21 cellular contexts compared by ENCODE assay signal in genomic region chr11:22479133-22479690, GRCh38.
"Had no signal": no experiment of that assay in that cellular context is flagged by ENCODE, and none has a peak within 500 bp of the region (broad histone marks: within the 10 kb centered on the region; RNA-seq: fewer than 3 reads in every experiment).

No MANE protein-coding gene starts in this region.

- H3K4me3 Mint-ChIP-seq: activated naive CD4-positive, alpha-beta T cell treated with anti-CD3 and anti-CD28 coated beads, Interleukin-2, amount 10 ng/mL, durations not matched to agents 7 days and 5 days; activated T-cell treated with anti-CD3 and anti-CD28 coated beads, Interleukin-2, amount 50 U/mL, for 4 hours; natural killer cell treated with Interleukin-12 subunit alpha and Interleukin-12 subunit beta and Interleukin-15 and Interleukin-18, amount 100 ng/mL, for 72 hours; stimulated activated effector memory CD8-positive, alpha-beta T cell treated with anti-CD3 and anti-CD28 coated beads, Interleukin-12 subunit alpha, Interleukin-12 subunit beta, amount 100 ng/mL, for 72 hours; type B pancreatic cell had no signal

- H3K9me3 ChIP-seq: ascending aorta, lower lobe of right lung, neutrophil, right lobe of liver, testis had no signal

- H3K36me3 Mint-ChIP-seq: activated naive CD4-positive, alpha-beta T cell treated with anti-CD3 and anti-CD28 coated beads, Interleukin-2, amount 10 ng/mL, durations not matched to agents 7 days and 5 days; natural killer cell treated with Interleukin-12 subunit alpha and Interleukin-12 subunit beta and Interleukin-15 and Interleukin-18, amount 100 ng/mL, for 72 hours; stimulated activated effector memory CD8-positive, alpha-beta T cell treated with anti-CD3 and anti-CD28 coated beads, Interleukin-12 subunit alpha, Interleukin-12 subunit beta, amount 100 ng/mL, for 72 hours; type B pancreatic cell had no signal

- H3K4me1 Mint-ChIP-seq: activated naive CD4-positive, alpha-beta T cell treated with anti-CD3 and anti-CD28 coated beads, Interleukin-2, amount 10 ng/mL, durations not matched to agents 7 days and 5 days; stimulated activated effector memory CD8-positive, alpha-beta T cell treated with anti-CD3 and anti-CD28 coated beads, Interleukin-12 subunit alpha, Interleukin-12 subunit beta, amount 100 ng/mL, for 72 hours had no signal

- H3K4me3 ChIP-seq: ascending aorta, cardiac muscle cell, lower lobe of right lung, right lobe of liver, testis had no signal

- ATAC-seq: activated T-cell treated with anti-CD3 and anti-CD28 coated beads, Interleukin-2, amount 50 U/mL, for 4 hours; left colon; lower lobe of right lung; natural killer cell treated with Interleukin-12 subunit alpha and Interleukin-12 subunit beta and Interleukin-15 and Interleukin-18, amount 100 ng/mL, for 72 hours; right lobe of liver; stimulated activated effector memory CD8-positive, alpha-beta T cell treated with anti-CD3 and anti-CD28 coated beads, Interleukin-12 subunit alpha, Interleukin-12 subunit beta, amount 100 ng/mL, for 72 hours had no signal

- H3K27ac Mint-ChIP-seq: activated naive CD4-positive, alpha-beta T cell treated with anti-CD3 and anti-CD28 coated beads, Interleukin-2, amount 10 ng/mL, durations not matched to agents 7 days and 5 days; natural killer cell treated with Interleukin-12 subunit alpha and Interleukin-12 subunit beta and Interleukin-15 and Interleukin-18, amount 100 ng/mL, for 72 hours; stimulated activated effector memory CD8-positive, alpha-beta T cell treated with anti-CD3 and anti-CD28 coated beads, Interleukin-12 subunit alpha, Interleukin-12 subunit beta, amount 100 ng/mL, for 72 hours; type B pancreatic cell had no signal

- H3K27me3 ChIP-seq: ascending aorta, cardiac muscle cell, neutrophil, right lobe of liver, testis had no signal

- H3K27ac ChIP-seq: ascending aorta, cardiac muscle cell, lower lobe of right lung, neutrophil, parathyroid adenoma, right lobe of liver, testis, VCaP had no signal

- H3K4me1 ChIP-seq: ascending aorta, lower lobe of right lung, parathyroid adenoma, right lobe of liver, testis had no signal

- H3K27me3 Mint-ChIP-seq: activated naive CD4-positive, alpha-beta T cell treated with anti-CD3 and anti-CD28 coated beads, Interleukin-2, amount 10 ng/mL, durations not matched to agents 7 days and 5 days; type B pancreatic cell had no signal

- H3K36me3 ChIP-seq: ascending aorta, cardiac muscle cell, lower lobe of right lung, neutrophil, right lobe of liver had no signal

- DNase-seq: activated CD4-positive, alpha-beta T cell treated with anti-CD3 and anti-CD28 coated beads, Interleukin-2, amount 50 U/mL, for 1 hour; activated CD4-positive, CD25-positive, alpha-beta regulatory T cell treated with anti-CD3 and anti-CD28 coated beads, Interleukin-2, amount 50 U/mL, for 72 hours; activated CD8-positive, alpha-beta memory T cell treated with anti-CD3 and anti-CD28 coated beads, Interleukin-2, amount 50 U/mL, for 4 hours; activated naive CD4-positive, alpha-beta T cell treated with anti-CD3 and anti-CD28 coated beads, Interleukin-2, amount 10 ng/mL, durations not matched to agents 7 days and 5 days; activated T-cell treated with anti-CD3 and anti-CD28 coated beads, Interleukin-2, amount 50 U/mL, for 4 hours; erythroblast; left colon; lower lobe of right lung; right lobe of liver; stimulated activated CD4-positive, alpha-beta T cell treated with anti-CD3 and anti-CD28 coated beads, Interleukin-4, amount 100 ng/mL, for 24 hours; SW 1271; T-helper 2 cell; testis had no signal

- H3K9me3 Mint-ChIP-seq: activated naive CD4-positive, alpha-beta T cell treated with anti-CD3 and anti-CD28 coated beads, Interleukin-2, amount 10 ng/mL, durations not matched to agents 7 days and 5 days; activated T-cell treated with anti-CD3 and anti-CD28 coated beads, Interleukin-2, amount 50 U/mL, for 4 hours; stimulated activated effector memory CD8-positive, alpha-beta T cell treated with anti-CD3 and anti-CD28 coated beads, Interleukin-12 subunit alpha, Interleukin-12 subunit beta, amount 100 ng/mL, for 72 hours had no signal
